Comparison of ENCODE assay signal across 29 cellular contexts in the genomic region with DNA sequence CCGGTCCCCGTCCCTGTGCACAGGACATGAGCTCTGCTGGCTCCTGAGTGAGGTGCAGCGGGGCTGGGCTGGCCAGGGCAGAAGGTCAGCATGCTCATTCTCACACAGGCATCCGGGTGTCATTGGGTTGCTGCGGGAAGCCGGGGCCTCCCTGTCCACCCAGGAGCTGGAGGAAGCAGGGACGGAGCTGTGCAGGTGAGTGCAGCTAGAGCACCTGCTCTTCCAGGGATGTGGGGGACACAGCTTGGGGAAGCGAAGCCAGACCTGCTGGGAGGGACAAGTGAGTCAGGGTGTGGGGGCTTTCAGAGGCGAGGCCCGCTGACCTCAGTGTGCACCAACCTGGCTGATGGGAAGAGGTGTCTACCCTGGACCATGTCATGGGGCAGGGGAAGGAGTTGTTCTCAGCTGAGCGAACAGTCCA. TPM values are rescaled to one million over a fixed set of nuclear protein-coding genes. Genes with fewer than 3 reads are reported as not detected.
DNase-seq lines count a peak whose midpoint lies in the region; ATAC-seq, FAIRE-seq and TF ChIP-seq lines count a peak whose summit lies in the region.
"Had no signal": no experiment of that assay in that cellular context is flagged by ENCODE, and none has a peak within 500 bp of the region (broad histone marks: within the 10 kb centered on the region; RNA-seq: fewer than 3 reads in every experiment).

No MANE protein-coding gene starts in this region.

- H3K27me3 Mint-ChIP-seq in natural killer cell treated with Interleukin-12 subunit alpha and Interleukin-12 subunit beta and Interleukin-15 and Interleukin-18, amount 100 ng/mL, for 72 hours, result no peaks in the 10 kb centered on the region
- no peaks in the 10 kb centered on the region for H3K27me3 Mint-ChIP-seq in natural killer cell (ENCODE audit: low read depth in 2 of 2)
- H3K27me3 Mint-ChIP-seq in nephron progenitor cell (ENCODE audit: low read depth, poor library complexity), result peaks cover 5% of the 10 kb centered on the region
- H3K27me3 Mint-ChIP-seq: activated naive CD4-positive, alpha-beta T cell treated with anti-CD3 and anti-CD28 coated beads, Interleukin-2, amount 50 U/mL, for 24 hours; CD4-positive, CD25-positive, alpha-beta regulatory T cell had no signal

- H2BK15ac ChIP-seq in H1 (ENCODE audit: low read length), result no peak overlapping the region

- H3K4me1 Mint-ChIP-seq in natural killer cell treated with Interleukin-12 subunit alpha and Interleukin-12 subunit beta and Interleukin-15 and Interleukin-18, amount 100 ng/mL, for 72 hours (ENCODE audit: low read depth in 2 of 2), result no peaks in the 10 kb centered on the region
- no peaks in the 10 kb centered on the region for H3K4me1 Mint-ChIP-seq in natural killer cell
- H3K4me1 Mint-ChIP-seq in nephron progenitor cell, result peaks cover 24% of the 10 kb centered on the region
- H3K4me1 Mint-ChIP-seq: activated naive CD4-positive, alpha-beta T cell treated with anti-CD3 and anti-CD28 coated beads, Interleukin-2, amount 50 U/mL, for 24 hours; CD4-positive, CD25-positive, alpha-beta regulatory T cell; naive thymus-derived CD8-positive, alpha-beta T cell had no signal

- H3K56ac ChIP-seq in H1 (replicated peaks; ENCODE audit: insufficient read length, low read depth, low read length), result no peak overlapping the region

- H3K4me3 ChIP-seq in H1 (ENCODE audit: extremely low read depth in 1 of 4, insufficient read depth in 2 of 4, low read depth in 3 of 4, low read length in 4 of 4), result no peak overlapping the region
- H3K4me3 ChIP-seq: cardiac muscle cell, GM12878, HAP-1, left lung, sigmoid colon, transverse colon had no signal

- H3K36me3 ChIP-seq in H1 (ENCODE audit: control insufficient read depth in 2 of 4, insufficient read depth in 4 of 4, low read length in 3 of 4), result no peaks in the 10 kb centered on the region
- H3K36me3 ChIP-seq: cardiac muscle cell, HAP-1, left lung, sigmoid colon, transverse colon had no signal

- no peak for TF ChIP-seq POLR2A in H1 (IDR thresholded peaks at IDR 0.05; ENCODE audit: control extremely low read depth in 1 of 2, low read depth in 2 of 2, low read length in 2 of 2)

- H3K23me2 ChIP-seq in H1 (ENCODE audit: low read depth, low read length), result no peaks in the 10 kb centered on the region

- no peak overlapping the region for H2BK120ac ChIP-seq in H1 (replicated peaks; ENCODE audit: low read depth, low read length)

- H3K14ac ChIP-seq in H1 (ENCODE audit: insufficient read length), result no peak overlapping the region

- H3K23ac ChIP-seq in H1 (ENCODE audit: insufficient read length), result no peak overlapping the region

- no peak overlapping the region for H3K18ac ChIP-seq in H1 (ENCODE audit: extremely low read depth, low read length)

- no peaks in the 10 kb centered on the region for H3K79me2 ChIP-seq in H1 (ENCODE audit: control insufficient read depth in 1 of 2, insufficient read depth in 2 of 2, low read length in 2 of 2)
- H3K79me2 ChIP-seq: parathyroid adenoma had no signal

- DNase-seq in natural killer cell treated with Interleukin-12 subunit alpha and Interleukin-12 subunit beta and Interleukin-15 and Interleukin-18, amount 100 ng/mL, for 72 hours (ENCODE audit: low spot score), result peak; percentile 47
- DNase-seq in natural killer cell, result no peak
- DNase-seq in H1 (ENCODE audit: low read depth in 1 of 2, low spot score in 2 of 2), result no peak
- DNase-seq in nephron progenitor cell, result peak; percentile 18
- no peak for DNase-seq in NCI-H446 (lab: John Stamatoyannopoulos, UW)
- no peak for DNase-seq in NCI-H187 treated with DMSO at 0.1 percent for 48 hours (lab: John Stamatoyannopoulos, UW)
- DNase-seq in GOT3 (lab: John Stamatoyannopoulos, UW), result no peak
- DNase-seq: activated CD4-positive, alpha-beta T cell treated with anti-CD3 and anti-CD28 coated beads for 1 hour; activated T-cell treated with anti-CD3 and anti-CD28 coated beads, Interleukin-2, amount 50 U/mL, for 4 hours; anterior cingulate cortex; CD4-positive, CD25-positive, alpha-beta regulatory T cell; midbrain; NCI-H1092 treated with DMSO at 0.1 percent for 48 hours; NCI-H2029 treated with DMSO at 0.1 percent for 48 hours; NCI-H2227 treated with DMSO at 0.1 percent for 48 hours; NCI-H748 treated with DMSO at 0.1 percent for 48 hours; sigmoid colon; T1000 had no signal

- H3K79me1 ChIP-seq in H1 (ENCODE audit: low read depth, low read length), result no peaks in the 10 kb centered on the region

- H3K27me3 ChIP-seq in H1 (replicated peaks in 1 of 4; ENCODE audit: control insufficient read depth in 3 of 4, extremely low read depth in 1 of 4, insufficient read depth in 3 of 4, low read length in 3 of 4), result no peaks in the 10 kb centered on the region
- H3K27me3 ChIP-seq: transverse colon had no signal

- no peak overlapping the region; a peak in 1 of 7 replicates for H3K9ac ChIP-seq in H1 (replicated peaks in 1 of 4; ENCODE audit: extremely low read depth in 1 of 4, low read depth in 3 of 4, low read length in 3 of 4)
- H3K9ac ChIP-seq: parathyroid adenoma had no signal

- intact Hi-C loops in natural killer cell (cut with micrococcal nuclease), result no loop called here

- H3K4me3 Mint-ChIP-seq in natural killer cell treated with Interleukin-12 subunit alpha and Interleukin-12 subunit beta and Interleukin-15 and Interleukin-18, amount 100 ng/mL, for 72 hours, result no peak overlapping the region
- H3K4me3 Mint-ChIP-seq in natural killer cell, result no peak overlapping the region
- H3K4me3 Mint-ChIP-seq in nephron progenitor cell, result no peak overlapping the region
- H3K4me3 Mint-ChIP-seq: activated naive CD4-positive, alpha-beta T cell treated with anti-CD3 and anti-CD28 coated beads, Interleukin-2, amount 50 U/mL, for 24 hours; activated T-cell treated with anti-CD3 and anti-CD28 coated beads, Interleukin-2, amount 50 U/mL, for 4 hours; dendritic cell treated with granulocyte-macrophage colony-stimulating factor and Interleukin-4, amounts not matched to agents 40 ng/mL and 50 ng/mL, for 4 days; naive thymus-derived CD8-positive, alpha-beta T cell had no signal

- no peak overlapping the region for H2BK20ac ChIP-seq in H1 (ENCODE audit: low read length)

- peaks cover 0 to 14% (median 1%) of the 10 kb centered on the region in 4 experiments; a peak in 5 of 7 replicates for H3K4me1 ChIP-seq in H1 (replicated peaks in 1 of 4; ENCODE audit: control insufficient read depth in 3 of 4, insufficient read depth in 4 of 4, low read length in 3 of 4)
- H3K4me1 ChIP-seq: HAP-1, left lung, sigmoid colon had no signal

- no peak for ATAC-seq in natural killer cell treated with Interleukin-12 subunit alpha and Interleukin-12 subunit beta and Interleukin-15 and Interleukin-18, amount 100 ng/mL, for 72 hours
- ATAC-seq in natural killer cell, result no peak
- ATAC-seq: activated T-cell treated with anti-CD3 and anti-CD28 coated beads, Interleukin-2, amount 50 U/mL, for 4 hours; GM12878; naive thymus-derived CD8-positive, alpha-beta T cell had no signal

- no peak for TF ChIP-seq RAD21 in H1 (IDR thresholded peaks at IDR 0.05 in 1 of 2, conservative IDR thresholded peaks at IDR 0.05 in 1 of 2; ENCODE audit: low read depth in 2 of 2, low read length in 2 of 2)

- peak overlapping the region; percentile 51; the same call in 1 of the 2 replicates for H4K8ac ChIP-seq in H1 (ENCODE audit: extremely low read depth, insufficient read depth, low read length)

- TF ChIP-seq CTCF in natural killer cell (IDR thresholded peaks at IDR 0.05), result no peak
- TF ChIP-seq CTCF in H1 (IDR thresholded peaks at IDR 0.05; ENCODE audit: control extremely low read depth in 1 of 3, insufficient read depth in 1 of 3, low read depth in 1 of 3, low read length in 3 of 3), result no peak
- TF ChIP-seq CTCF in nephron progenitor cell (IDR thresholded peaks at IDR 0.05), result no peak

- peaks cover 0 to 4% of the 10 kb centered on the region in 2 experiments for H4K20me1 ChIP-seq in H1 (replicated peaks in 1 of 2; ENCODE audit: control insufficient read depth in 1 of 2, insufficient read depth in 2 of 2, low read length in 2 of 2)

- FAIRE-seq in H1 (lab: Jason Lieb, UNC), result no peak
- FAIRE-seq: D721Med, GM12878 had no signal

- H2BK5ac ChIP-seq in H1 (ENCODE audit: low read depth, low read length), result no peak overlapping the region

- no peak overlapping the region for H3K27ac Mint-ChIP-seq in natural killer cell treated with Interleukin-12 subunit alpha and Interleukin-12 subunit beta and Interleukin-15 and Interleukin-18, amount 100 ng/mL, for 72 hours
- H3K27ac Mint-ChIP-seq in natural killer cell (no peak overlapping the region), nephron progenitor cell (no peak overlapping the region)
- H3K27ac Mint-ChIP-seq: activated naive CD4-positive, alpha-beta T cell treated with anti-CD3 and anti-CD28 coated beads, Interleukin-2, amount 50 U/mL, for 24 hours; CD4-positive, CD25-positive, alpha-beta regulatory T cell; dendritic cell treated with granulocyte-macrophage colony-stimulating factor and Interleukin-4, amounts not matched to agents 40 ng/mL and 50 ng/mL, for 4 days; naive thymus-derived CD8-positive, alpha-beta T cell had no signal

- 77% methylated on average over 10 of the region's 11 CpGs; no CpG with 5 or more reads in 1 of the 2 experiments for WGBS in H1 (ENCODE audit: extremely low coverage in 1 of 2, insufficient coverage in 1 of 2, insufficient read length in 1 of 2, insufficient replicate concordance in 2 of 2, low coverage in 1 of 2, low lambda C conversion rate in 2 of 2, missing lambda C conversion rate in 1 of 2), 2 experiments

- no peak overlapping the region; the same call in 1 of the 2 replicates for H2AK5ac ChIP-seq in H1 (ENCODE audit: low read depth, low read length)

- no peak overlapping the region for H4K91ac ChIP-seq in H1 (replicated peaks; ENCODE audit: insufficient read length, low read length)

- H3K9me3 ChIP-seq in H1 (ENCODE audit: insufficient read depth in 2 of 2, low read depth in 1 of 2, low read length in 1 of 2), result no peaks in the 10 kb centered on the region
- H3K9me3 ChIP-seq: HAP-1, left lung, sigmoid colon, transverse colon had no signal

- CTCF ChIA-PET in H1 (lab: Charles Lee; ENCODE audit: partially characterized antibody), result interaction anchor here (0.8 to 2.2 kb wide), 9 partner anchors 12 to 457 kb away, joined by 3 to 13 read pairs (median 3); no protein-coding TSS in a partner anchor

- no peaks in the 10 kb centered on the region for H3K36me3 Mint-ChIP-seq in natural killer cell treated with Interleukin-12 subunit alpha and Interleukin-12 subunit beta and Interleukin-15 and Interleukin-18, amount 100 ng/mL, for 72 hours
- H3K36me3 Mint-ChIP-seq in natural killer cell (no peaks in the 10 kb centered on the region), nephron progenitor cell (ENCODE audit: low read depth) (no peaks in the 10 kb centered on the region)
- H3K36me3 Mint-ChIP-seq: activated naive CD4-positive, alpha-beta T cell treated with anti-CD3 and anti-CD28 coated beads, Interleukin-2, amount 50 U/mL, for 24 hours; CD4-positive, CD25-positive, alpha-beta regulatory T cell; naive thymus-derived CD8-positive, alpha-beta T cell had no signal

- peak overlapping the region; percentile 50; the same call in 1 of the 2 replicates for H2BK12ac ChIP-seq in H1 (ENCODE audit: low read depth, low read length)

- H4K5ac ChIP-seq in H1 (ENCODE audit: insufficient read length, low read depth, low read length), result no peak overlapping the region

- H3K4me2 ChIP-seq in H1 (ENCODE audit: insufficient read depth in 1 of 2, low read depth in 2 of 2, low read length in 2 of 2), result no peak overlapping the region

- H3K9me3 Mint-ChIP-seq in natural killer cell treated with Interleukin-12 subunit alpha and Interleukin-12 subunit beta and Interleukin-15 and Interleukin-18, amount 100 ng/mL, for 72 hours, result no peaks in the 10 kb centered on the region
- H3K9me3 Mint-ChIP-seq in natural killer cell, result no peaks in the 10 kb centered on the region
- H3K9me3 Mint-ChIP-seq in nephron progenitor cell, result no peaks in the 10 kb centered on the region
- H3K9me3 Mint-ChIP-seq: activated naive CD4-positive, alpha-beta T cell treated with anti-CD3 and anti-CD28 coated beads, Interleukin-2, amount 50 U/mL, for 24 hours; activated T-cell treated with anti-CD3 and anti-CD28 coated beads, Interleukin-2, amount 50 U/mL, for 4 hours; CD4-positive, CD25-positive, alpha-beta regulatory T cell; dendritic cell treated with granulocyte-macrophage colony-stimulating factor and Interleukin-4, amounts not matched to agents 40 ng/mL and 50 ng/mL, for 4 days; naive thymus-derived CD8-positive, alpha-beta T cell had no signal

- no peak for TF ChIP-seq EP300 in H1 (IDR thresholded peaks at IDR 0.05; ENCODE audit: borderline replicate concordance in 1 of 2, low read depth in 2 of 2, low read length in 2 of 2)

- no peak overlapping the region for H2AFZ ChIP-seq in H1 (ENCODE audit: low read length)
- H2AFZ ChIP-seq: parathyroid adenoma had no signal

- POLR2A ChIA-PET in H1 (lab: Charles Lee; ENCODE audit: partially characterized antibody), result no interaction called here

- no peak overlapping the region for H3K27ac ChIP-seq in H1 (ENCODE audit: low read depth, low read length)
- H3K27ac ChIP-seq: cardiac muscle cell, left lung, parathyroid adenoma, sigmoid colon, transverse colon had no signal

- no peak overlapping the region for H3K4ac ChIP-seq in H1 (replicated peaks; ENCODE audit: insufficient read length, low read depth, low read length)

RNA-seq across cellular contexts. Expression of a gene that starts 23.6 kb away (rescaled TPM):
- total RNA-seq in natural killer cell treated with Interleukin-12 subunit alpha and Interleukin-12 subunit beta and Interleukin-15 and Interleukin-18, amount 100 ng/mL, for 72 hours, result not detected
- not detected for total RNA-seq in natural killer cell
- 0.34 and 0.46 TPM in 2 replicates for total RNA-seq in H1 (2021; fragmentation: NEBNext Ultra II Directional; extraction: Animal tissue kit (Norgen Biotek cat#: 25700))
- polyA plus RNA-seq in H1 (2011; rRNA removed), result 0.59 and 0.89 TPM in 2 replicates
- 0.79 TPM for polyA plus RNA-seq in H1 (2011; cell fraction: cytosol; rRNA removed)
- 6.4 TPM for polyA plus RNA-seq in H1 (2011; cell fraction: nucleus; rRNA removed)
- polyA plus RNA-seq in H1 (2012, experiment 1 of 2), result 0.22 to 1.6 TPM (median 1.0 TPM) in 4 replicates
- 0.21 TPM for polyA plus RNA-seq in H1 (2012, experiment 2 of 2)
- polyA plus RNA-seq in H1 (2013, experiment 1 of 2), result 0.36 TPM
- polyA plus RNA-seq in H1 (2013, experiment 2 of 2), result 0.06 TPM
- polyA minus RNA-seq in H1 (2011; rRNA and poly(A)+ RNA removed), result 0.32 and 1.2 TPM in 2 replicates
- 1.3 TPM for polyA minus RNA-seq in H1 (2011; cell fraction: cytosol; rRNA and poly(A)+ RNA removed)
- 2.8 TPM for polyA minus RNA-seq in H1 (2011; cell fraction: nucleus; rRNA and poly(A)+ RNA removed)
- total RNA-seq: CD4-positive, CD25-positive, alpha-beta regulatory T cell; Daoy; GM12878; naive thymus-derived CD8-positive, alpha-beta T cell had no signal
- polyA plus RNA-seq: CD4-positive, CD25-positive, alpha-beta regulatory T cell; GM12878; naive thymus-derived CD8-positive, alpha-beta T cell had no signal

RNA-seq across cellular contexts. Expression of a gene that starts 29.3 kb away (rescaled TPM):
- not detected for total RNA-seq in natural killer cell treated with Interleukin-12 subunit alpha and Interleukin-12 subunit beta and Interleukin-15 and Interleukin-18, amount 100 ng/mL, for 72 hours
- total RNA-seq in natural killer cell, result not detected
- 41.6 and 42.3 TPM in 2 replicates for total RNA-seq in H1 (2021; fragmentation: NEBNext Ultra II Directional; extraction: Animal tissue kit (Norgen Biotek cat#: 25700))
- polyA plus RNA-seq in H1 (2011; rRNA removed), result 11.5 and 25.9 TPM in 2 replicates
- polyA plus RNA-seq in H1 (2011; cell fraction: cytosol; rRNA removed), result 18.3 TPM
- 49.7 TPM for polyA plus RNA-seq in H1 (2011; cell fraction: nucleus; rRNA removed)
- 14.7 to 22.6 TPM (median 20.0 TPM) in 4 replicates for polyA plus RNA-seq in H1 (2012, experiment 1 of 2)
- polyA plus RNA-seq in H1 (2012, experiment 2 of 2), result 16.2 TPM
- polyA plus RNA-seq in H1 (2013, experiment 1 of 2), result 13.6 TPM
- polyA plus RNA-seq in H1 (2013, experiment 2 of 2), result 12.8 TPM
- polyA minus RNA-seq in H1 (2011; rRNA and poly(A)+ RNA removed), result 2.8 and 6.1 TPM in 2 replicates
- polyA minus RNA-seq in H1 (2011; cell fraction: cytosol; rRNA and poly(A)+ RNA removed), result 24.9 TPM
- polyA minus RNA-seq in H1 (2011; cell fraction: nucleus; rRNA and poly(A)+ RNA removed), result 24.4 TPM
- polyA plus RNA-seq: CD4-positive, CD25-positive, alpha-beta regulatory T cell; GM12878; naive thymus-derived CD8-positive, alpha-beta T cell had no signal

Comparison
In these comparisons a context has a peak if more than half of its experiments do, and no peak if none do; other contexts are left out.
1. DNase-seq: peak in natural killer cell treated with Interleukin-12 subunit alpha and Interleukin-12 subunit beta and Interleukin-15 and Interleukin-18, amount 100 ng/mL, for 72 hours (single experiment) and nephron progenitor cell (single experiment); none in natural killer cell (single experiment), H1 (0 of 2), NCI-H446 (0 of 2), NCI-H187 treated with DMSO at 0.1 percent for 48 hours (single experiment) and GOT3 (single experiment).
2. RNA of a gene that starts 29.3 kb away (total RNA-seq): 41.6 to 42.3 TPM in H1; not detected in natural killer cell and not detected in natural killer cell treated with Interleukin-12 subunit alpha and Interleukin-12 subunit beta and Interleukin-15 and Interleukin-18, amount 100 ng/mL, for 72 hours; every median in the first group is over 10 times any median in the second.